Comparison of ENCODE assay signal across 16 cellular contexts in the genomic region with DNA sequence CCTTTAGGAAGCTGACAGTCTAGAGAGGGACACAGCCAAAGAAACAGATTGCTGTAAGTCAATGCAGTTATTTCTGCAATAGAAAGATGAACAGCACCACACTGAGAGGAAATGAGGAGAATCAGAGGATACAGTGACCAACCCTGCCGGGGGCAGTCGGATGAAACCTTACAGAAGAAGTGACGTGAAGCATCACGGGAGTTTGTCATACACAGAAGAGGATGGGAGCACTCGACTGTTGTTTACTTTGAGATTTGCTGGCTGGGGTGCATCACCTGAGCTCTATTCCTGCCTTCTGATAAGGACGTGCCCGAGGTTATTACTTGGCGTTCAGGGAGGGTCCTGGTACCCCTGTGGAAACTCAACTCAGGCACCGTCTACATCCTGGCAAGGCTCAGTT. TPM values are rescaled to one million over a fixed set of nuclear protein-coding genes. Genes with fewer than 3 reads are reported as not detected.
A peak's percentile ranks its signal among the peaks of the same experiment; 100 is the strongest.
DNase-seq lines count a peak whose midpoint lies in the region; ATAC-seq and TF ChIP-seq lines count a peak whose summit lies in the region.
"Had no signal": no experiment of that assay in that cellular context is flagged by ENCODE, and none has a peak within 500 bp of the region (broad histone marks: within the 10 kb centered on the region; RNA-seq: fewer than 3 reads in every experiment).

No MANE protein-coding gene starts in this region.

- H3F3A ChIP-seq in PC-9 (ENCODE audit: insufficient read depth, low read depth) = no peaks in the 10 kb centered on the region

- ATAC-seq in HG02973 (IDR thresholded peaks at IDR 0.05; ENCODE audit: unreplicated experiment) (no peak), GM21423 (IDR thresholded peaks at IDR 0.05; ENCODE audit: unreplicated experiment) (no peak)

- H3K4me3 Mint-ChIP-seq in MCF 10A (ENCODE audit: unreplicated experiment) (no peak overlapping the region), nephron (no peak overlapping the region)
- H3K4me3 Mint-ChIP-seq: B cell; CD4-positive, alpha-beta memory T cell; H9 had no signal

- H3K4me1 Mint-ChIP-seq in MCF 10A (ENCODE audit: insufficient read depth, unreplicated experiment) (no peaks in the 10 kb centered on the region), nephron (peaks cover 41% of the 10 kb centered on the region)
- H3K4me1 Mint-ChIP-seq: CD4-positive, alpha-beta memory T cell had no signal

- no peaks in the 10 kb centered on the region for H3K4me1 ChIP-seq in breast epithelium
- H3K4me1 ChIP-seq in PC-9 (replicated peaks; ENCODE audit: insufficient read depth) = no peaks in the 10 kb centered on the region
- H3K4me1 ChIP-seq: Peyer's patch had no signal

- H4K20me1 ChIP-seq in PC-9 (ENCODE audit: insufficient read depth) = no peaks in the 10 kb centered on the region

- no peak overlapping the region for H3K4me3 ChIP-seq in breast epithelium
- H3K4me3 ChIP-seq in PC-9 = no peak overlapping the region
- H3K4me3 ChIP-seq: Peyer's patch had no signal

- H3K27me3 ChIP-seq in breast epithelium (no peaks in the 10 kb centered on the region), PC-9 (ENCODE audit: insufficient read depth, low read depth) (peaks cover 12% of the 10 kb centered on the region; the same call in 1 of the 2 replicates)
- H3K27me3 ChIP-seq: Peyer's patch had no signal

- H3K36me3 ChIP-seq in breast epithelium (no peaks in the 10 kb centered on the region), PC-9 (ENCODE audit: low read depth) (no peaks in the 10 kb centered on the region)
- H3K36me3 ChIP-seq: Peyer's patch had no signal

- H3K79me2 ChIP-seq in PC-9 (ENCODE audit: low read depth) = no peaks in the 10 kb centered on the region

- intact Hi-C loops in breast epithelium (cut with DNase I; ENCODE audit: low total_unique reads) = no loop called here
- intact Hi-C loops in MCF 10A (cut with micrococcal nuclease) = no loop called here
- intact Hi-C loops in PC-9 (cut with micrococcal nuclease; ENCODE audit: unreplicated experiment) = no loop called here

- no TSS peak for BruUV-seq in MCF 10A (replicated peaks; lab: Mats Ljungman, UMichigan)
- BruUV-seq in PC-9 (replicated peaks; lab: Mats Ljungman, UMichigan) = no TSS peak

- POLR2A ChIA-PET in MCF 10A (lab: Yijun Ruan, JAX) (interaction anchor here (1.4 kb wide), 1 partner anchor 105 kb away, joined by 3 read pairs; a partner anchor contains a TSS), PC-9 (lab: Charles Lee; ENCODE audit: unreplicated experiment) (no interaction called here)

- no peak for DNase-seq in breast epithelium (ENCODE audit: low spot score in 2 of 2)
- DNase-seq in MCF 10A (ENCODE audit: unreplicated experiment) = no peak
- peak; percentile 72 for DNase-seq in NCI-H2029 treated with DMSO at 0.1 percent for 48 hours (lab: John Stamatoyannopoulos, UW)
- no peak for DNase-seq in PC-9
- DNase-seq in germinal center (ENCODE audit: low spot score) = no peak
- DNase-seq: CD4-positive, alpha-beta memory T cell; H9; Karpas-422; NCI-H1694 treated with DMSO at 0.1 percent for 48 hours; NCI-H526; Peyer's patch; SIG-M5 had no signal

- H3K9me3 Mint-ChIP-seq in MCF 10A (ENCODE audit: unreplicated experiment) = no peaks in the 10 kb centered on the region
- H3K9me3 Mint-ChIP-seq in nephron = no peaks in the 10 kb centered on the region
- H3K9me3 Mint-ChIP-seq: CD4-positive, alpha-beta memory T cell had no signal

- H3K9me2 ChIP-seq in PC-9 (ENCODE audit: insufficient read depth) = no peaks in the 10 kb centered on the region

- H3K27ac ChIP-seq in breast epithelium (peak overlapping the region; percentile 43 to 66), PC-9 (no peak overlapping the region)
- H3K27ac ChIP-seq: Peyer's patch had no signal

- H2AFZ ChIP-seq in PC-9 = peak overlapping the region; percentile 64

- H3K27ac Mint-ChIP-seq in MCF 10A (ENCODE audit: low read depth, unreplicated experiment) (no peak overlapping the region), nephron (peak overlapping the region in 2 of 3 experiments; percentile 14 to 33)
- H3K27ac Mint-ChIP-seq: B cell had no signal

- H3K36me3 Mint-ChIP-seq in MCF 10A (ENCODE audit: insufficient read depth, unreplicated experiment) (no peaks in the 10 kb centered on the region), nephron (ENCODE audit: low read depth) (no peaks in the 10 kb centered on the region)
- H3K36me3 Mint-ChIP-seq: CD4-positive, alpha-beta memory T cell had no signal

- CTCF ChIA-PET in MCF 10A (lab: Yijun Ruan, JAX) = interaction anchor here (0.6 to 1.0 kb wide), 3 partner anchors 40 to 184 kb away, joined by 3 to 4 read pairs (median 3); no protein-coding TSS in a partner anchor
- CTCF ChIA-PET in PC-9 (lab: Charles Lee) = interaction anchor here (0.6 kb wide), 1 partner anchor 242 kb away, joined by 3 read pairs; no protein-coding TSS in a partner anchor

- no peaks in the 10 kb centered on the region for H3K9me3 ChIP-seq in breast epithelium
- H3K9me3 ChIP-seq in PC-9 (ENCODE audit: insufficient read depth, low read depth) = no peaks in the 10 kb centered on the region
- H3K9me3 ChIP-seq: Peyer's patch had no signal

- TF ChIP-seq CTCF in breast epithelium (IDR thresholded peaks at IDR 0.05) = no peak
- TF ChIP-seq CTCF in MCF 10A (IDR thresholded peaks at IDR 0.05; ENCODE audit: unreplicated experiment) = no peak
- TF ChIP-seq CTCF in PC-9 (conservative IDR thresholded peaks at IDR 0.05) = no peak
- no peak for TF ChIP-seq CTCF in nephron (IDR thresholded peaks at IDR 0.05; ENCODE audit: unreplicated experiment in 3 of 3)

- H3K27me3 Mint-ChIP-seq in MCF 10A (ENCODE audit: insufficient read depth, unreplicated experiment) (peaks cover 22% of the 10 kb centered on the region), nephron (ENCODE audit: low read depth) (peaks cover 20% of the 10 kb centered on the region)

- TF ChIP-seq POLR2A in breast epithelium (IDR thresholded peaks at IDR 0.05) = no peak

- peak overlapping the region; percentile 7; the same call in 1 of the 2 replicates for H3K4me2 ChIP-seq in PC-9

RNA-seq across cellular contexts. Expression of a gene that starts 45.4 kb away (rescaled TPM):
- total RNA-seq in breast epithelium (10 to 100 TPM; 16.5 to 40.4 (median 38.3) TPM), MCF 10A (2022) (34.5 and 41.2 TPM in 2 replicates), PC-9 (2021) (97.2 and 106 TPM in 2 replicates)
